In genomic region chr20:38275815-38276550, GRCh38 we compare ENCODE assay signal across 12 cellular contexts. TPM values are rescaled to one million over a fixed set of nuclear protein-coding genes. Genes with fewer than 3 reads are reported as not detected.
A peak's percentile ranks its signal among the peaks of the same experiment; 100 is the strongest.
DNase-seq lines count a peak whose midpoint lies in the region; ATAC-seq and TF ChIP-seq lines count a peak whose summit lies in the region.
"Had no signal": no experiment of that assay in that cellular context is flagged by ENCODE, and none has a peak within 500 bp of the region (broad histone marks: within the 10 kb centered on the region; RNA-seq: fewer than 3 reads in every experiment).

No MANE protein-coding gene starts in this region.

- H3K4me2 ChIP-seq in SK-N-SH (peak overlapping the region; percentile 31; the same call in 1 of the 2 replicates), fibroblast of lung (ENCODE audit: extremely low read depth, insufficient read depth, low read length) (no peak overlapping the region)

- no peaks in the 10 kb centered on the region for H3K9me2 ChIP-seq in SK-N-SH

- H4K20me1 ChIP-seq in SK-N-SH (ENCODE audit: insufficient read depth) (no peaks in the 10 kb centered on the region), fibroblast of lung (ENCODE audit: control insufficient read depth, extremely low read depth, insufficient read depth, low read length) (no peaks in the 10 kb centered on the region)

- H3K9me3 ChIP-seq in SK-N-SH, result no peaks in the 10 kb centered on the region
- no peaks in the 10 kb centered on the region for H3K9me3 ChIP-seq in fibroblast of lung (ENCODE audit: control insufficient read depth, insufficient read depth, low read depth, low read length)
- no peaks in the 10 kb centered on the region for H3K9me3 ChIP-seq in esophagus muscularis mucosa

- H3K9ac ChIP-seq in SK-N-SH, result peak overlapping the region; percentile 43; the same call in 1 of the 2 replicates
- H3K9ac ChIP-seq in fibroblast of lung (ENCODE audit: insufficient read depth, low read length), result no peak overlapping the region

- 70% methylated on average over 12 of the region's 12 CpGs for WGBS in SK-N-SH (ENCODE audit: low lambda C conversion rate)
- WGBS in esophagus muscularis mucosa, result 82% methylated on average over 12 of the region's 12 CpGs

- H3K4me3 ChIP-seq in SK-N-SH (ENCODE audit: low read depth in 2 of 2, low read length in 1 of 2), result no peak overlapping the region
- H3K4me3 ChIP-seq in fibroblast of lung (replicated peaks in 1 of 4; ENCODE audit: control extremely low read depth in 1 of 4, insufficient read depth in 1 of 4, low read depth in 3 of 4, low read length in 4 of 4), result no peak overlapping the region
- no peak overlapping the region for H3K4me3 ChIP-seq in esophagus muscularis mucosa

- H3K27ac ChIP-seq in SK-N-SH (ENCODE audit: low read depth in 2 of 2, low read length in 1 of 2) (peak overlapping the region in 1 of 2 experiments; percentile 89; a peak in 2 of 4 replicates), fibroblast of lung (ENCODE audit: insufficient read depth, low read length) (peak overlapping the region; percentile 81), esophagus muscularis mucosa (replicated peaks in 1 of 4) (no peak overlapping the region)

- H3F3A ChIP-seq in SK-N-SH (replicated peaks; ENCODE audit: insufficient read depth), result peaks cover 41% of the 10 kb centered on the region

- TF ChIP-seq CTCF in SK-N-SH (IDR thresholded peaks at IDR 0.05) (no peak), fibroblast of lung (conservative IDR thresholded peaks at IDR 0.05 in 1 of 2, IDR thresholded peaks at IDR 0.05 in 1 of 2; ENCODE audit: low read depth in 1 of 2, low read length in 2 of 2) (no peak), esophagus muscularis mucosa (IDR thresholded peaks at IDR 0.05) (no peak)

- TF ChIP-seq EP300 in SK-N-SH (IDR thresholded peaks at IDR 0.05; ENCODE audit: borderline replicate concordance in 1 of 2, low read depth in 1 of 2, low read length in 1 of 2) (peak in 1 of 2 experiments; percentile 13; a peak in 1 of 4 replicates), esophagus muscularis mucosa (IDR thresholded peaks at IDR 0.05) (no peak)

- ATAC-seq in left cardiac atrium (no peak), GM21526 (IDR thresholded peaks at IDR 0.05; ENCODE audit: low FRiP score, unreplicated experiment) (no peak), left ventricle myocardium superior (no peak)
- ATAC-seq: CD8-positive, alpha-beta T cell; T-cell had no signal

- no peaks in the 10 kb centered on the region for H3K79me2 ChIP-seq in SK-N-SH (ENCODE audit: insufficient read depth)
- no peaks in the 10 kb centered on the region for H3K79me2 ChIP-seq in fibroblast of lung (ENCODE audit: control insufficient read depth, insufficient read depth, low read length)

- no peak for TF ChIP-seq RAD21 in SK-N-SH (IDR thresholded peaks at IDR 0.05; ENCODE audit: low read length)

- H3K4me1 ChIP-seq in SK-N-SH (ENCODE audit: control insufficient read depth in 1 of 2, insufficient read depth in 2 of 2, low read depth in 1 of 2, low read length in 1 of 2) (peaks cover 0 to 20% of the 10 kb centered on the region in 2 experiments; a peak in 2 of 4 replicates), fibroblast of lung (ENCODE audit: control insufficient read depth, extremely low read depth, insufficient read depth, low read length) (peaks cover 40% of the 10 kb centered on the region), esophagus muscularis mucosa (peaks cover 6 to 29% (median 19%) of the 10 kb centered on the region in 4 donors)

- CTCF ChIA-PET in SK-N-SH (lab: Yijun Ruan, JAX), result interaction anchor here (0.6 to 1.6 kb wide), 4 partner anchors 19 to 1558 kb away, joined by 3 read pairs; no protein-coding TSS in a partner anchor

- no peaks in the 10 kb centered on the region for H3K36me3 ChIP-seq in SK-N-SH (replicated peaks in 1 of 2; ENCODE audit: control insufficient read depth in 1 of 2, insufficient read depth in 2 of 2, low read length in 1 of 2)
- no peaks in the 10 kb centered on the region for H3K36me3 ChIP-seq in fibroblast of lung (ENCODE audit: control insufficient read depth, insufficient read depth, low read length)
- no peaks in the 10 kb centered on the region for H3K36me3 ChIP-seq in esophagus muscularis mucosa

- POLR2A ChIA-PET in SK-N-SH (lab: Yijun Ruan, JAX), result no interaction called here

- H3K27me3 ChIP-seq in SK-N-SH (ENCODE audit: insufficient read depth) (no peaks in the 10 kb centered on the region), fibroblast of lung (ENCODE audit: control insufficient read depth, insufficient read depth, low read length) (no peaks in the 10 kb centered on the region), esophagus muscularis mucosa (no peaks in the 10 kb centered on the region)

- intact Hi-C loops in cardiac septum (cut with DNase I), result no loop called here
- intact Hi-C loops in left cardiac atrium (cut with DNase I), result no loop called here
- intact Hi-C loops in left ventricle myocardium superior (cut with micrococcal nuclease), result no loop called here
- intact Hi-C loops in esophagus muscularis mucosa (cut with DNase I), result no loop called here

- H2AFZ ChIP-seq in SK-N-SH (ENCODE audit: low read depth) (no peak overlapping the region), fibroblast of lung (ENCODE audit: low read length) (no peak overlapping the region)

- no peak for TF ChIP-seq POLR2A in esophagus muscularis mucosa (IDR thresholded peaks at IDR 0.05; ENCODE audit: low read depth)

- DNase-seq in cardiac septum (ENCODE audit: low spot score) (peak; percentile 41), left cardiac atrium (no peak), SK-N-SH (no peak), fibroblast of lung (ENCODE audit: low read depth in 2 of 2) (peak; percentile 88 to 91), left ventricle myocardium superior (no peak), esophagus muscularis mucosa (ENCODE audit: extremely low spot score) (no peak), hypothalamus (lab: John Stamatoyannopoulos, UW) (no peak)
- DNase-seq: CD8-positive, alpha-beta T cell; Karpas-422; T-cell had no signal

TF ChIP-seq in SK-N-SH, 30 proteins besides CTCF, POLR2A, EP300 and RAD21 (continues in another document):
- TF ChIP-seq MEF2A (IDR thresholded peaks at IDR 0.05; ENCODE audit: borderline replicate concordance, low read depth) (no peak), IRF3 (IDR thresholded peaks at IDR 0.05; ENCODE audit: low read depth, low read length) (no peak), USF1 (IDR thresholded peaks at IDR 0.05; ENCODE audit: borderline replicate concordance, low read depth) (no peak), TCF12 (IDR thresholded peaks at IDR 0.05) (peak; percentile 44; the same call in 1 of the 2 replicates), FOXJ3 (CRISPR knock-in tag; IDR thresholded peaks at IDR 0.05) (no peak), PBX3 (IDR thresholded peaks at IDR 0.05) (no peak), NFIC (IDR thresholded peaks at IDR 0.05; ENCODE audit: borderline replicate concordance) (0 out of 2 replicates have a peak, but pooled peaks have one; percentile 7), RXRA (IDR thresholded peaks at IDR 0.05; ENCODE audit: borderline replicate concordance, low read depth) (peak; percentile 28; the same call in 1 of the 2 replicates), POLR2AphosphoS5 (IDR thresholded peaks at IDR 0.05; ENCODE audit: low read depth, low read length) (no peak), FOXM1 (IDR thresholded peaks at IDR 0.05; ENCODE audit: low read depth) (no peak), SMC3 (IDR thresholded peaks at IDR 0.05; ENCODE audit: low read depth, low read length) (no peak)

RNA-seq across cellular contexts. Expression of gene KIAA1755, which starts 15.4 kb away (rescaled TPM):
- 7.0 TPM for total RNA-seq in cardiac septum
- total RNA-seq in left cardiac atrium, result 1 to 10 TPM; 8.0 to 8.1 TPM
- polyA plus RNA-seq in SK-N-SH (2012; rRNA removed), result 0.44 and 0.54 TPM in 2 replicates
- 0.26 and 0.41 TPM in 2 replicates for polyA plus RNA-seq in SK-N-SH (2012; cell fraction: cytosol; rRNA removed)
- 1.5 TPM in 2 replicates for polyA plus RNA-seq in SK-N-SH (2012; cell fraction: nucleus; rRNA removed)
- 2.8 and 3.1 TPM in 2 replicates for total RNA-seq in fibroblast of lung
- 0.60 and 1.4 TPM in 2 replicates for polyA plus RNA-seq in fibroblast of lung
- 1.2 and 2.8 TPM in 2 replicates for polyA plus RNA-seq in fibroblast of lung (2012)
- 1.9 and 5.5 TPM in 2 replicates for polyA minus RNA-seq in fibroblast of lung (ENCODE audit: low replicate concordance)
- 5.3 TPM for total RNA-seq in left ventricle myocardium superior
- 10 to 100 TPM in 1 of 4 donors, 1 to 10 TPM in 3; 7.3 to 13.3 (median 8.5) TPM for total RNA-seq in esophagus muscularis mucosa
- total RNA-seq: CD8-positive, alpha-beta T cell; T-cell had no signal

RNA-seq across cellular contexts. Expression of gene BPI, which starts 28.0 kb away (rescaled TPM):
- total RNA-seq in cardiac septum (0.40 TPM), left cardiac atrium (not detected), fibroblast of lung (not detected in 2 replicates), left ventricle myocardium superior (not detected), esophagus muscularis mucosa (under 1 TPM in 2 of 4 donors, not detected in 2; 0.66 to 0.92 TPM)
- polyA plus RNA-seq in SK-N-SH (2012; rRNA removed) (not detected in 2 replicates), fibroblast of lung (0.10 TPM in 1 of 2 replicates, not detected in the other)
- polyA plus RNA-seq in SK-N-SH (2012; cell fraction: cytosol; rRNA removed), result not detected in 2 replicates
- 0.02 TPM in 1 of 2 replicates, not detected in the other for polyA plus RNA-seq in SK-N-SH (2012; cell fraction: nucleus; rRNA removed)
- not detected in 2 replicates for polyA plus RNA-seq in fibroblast of lung (2012)
- not detected in 2 replicates for polyA minus RNA-seq in fibroblast of lung (ENCODE audit: low replicate concordance)
- total RNA-seq: CD8-positive, alpha-beta T cell; myocyte; T-cell had no signal

Comparison
In these comparisons a context has a peak if more than half of its experiments do, and no peak if none do; other contexts are left out.
1. DNase-seq: peak in cardiac septum (single experiment) and fibroblast of lung (2 of 2); none in left cardiac atrium (single experiment), SK-N-SH (single experiment), left ventricle myocardium superior (single experiment), esophagus muscularis mucosa (single experiment) and hypothalamus (0 of 51).